1 cellular context compared by ENCODE assay signal in the genomic region with DNA sequence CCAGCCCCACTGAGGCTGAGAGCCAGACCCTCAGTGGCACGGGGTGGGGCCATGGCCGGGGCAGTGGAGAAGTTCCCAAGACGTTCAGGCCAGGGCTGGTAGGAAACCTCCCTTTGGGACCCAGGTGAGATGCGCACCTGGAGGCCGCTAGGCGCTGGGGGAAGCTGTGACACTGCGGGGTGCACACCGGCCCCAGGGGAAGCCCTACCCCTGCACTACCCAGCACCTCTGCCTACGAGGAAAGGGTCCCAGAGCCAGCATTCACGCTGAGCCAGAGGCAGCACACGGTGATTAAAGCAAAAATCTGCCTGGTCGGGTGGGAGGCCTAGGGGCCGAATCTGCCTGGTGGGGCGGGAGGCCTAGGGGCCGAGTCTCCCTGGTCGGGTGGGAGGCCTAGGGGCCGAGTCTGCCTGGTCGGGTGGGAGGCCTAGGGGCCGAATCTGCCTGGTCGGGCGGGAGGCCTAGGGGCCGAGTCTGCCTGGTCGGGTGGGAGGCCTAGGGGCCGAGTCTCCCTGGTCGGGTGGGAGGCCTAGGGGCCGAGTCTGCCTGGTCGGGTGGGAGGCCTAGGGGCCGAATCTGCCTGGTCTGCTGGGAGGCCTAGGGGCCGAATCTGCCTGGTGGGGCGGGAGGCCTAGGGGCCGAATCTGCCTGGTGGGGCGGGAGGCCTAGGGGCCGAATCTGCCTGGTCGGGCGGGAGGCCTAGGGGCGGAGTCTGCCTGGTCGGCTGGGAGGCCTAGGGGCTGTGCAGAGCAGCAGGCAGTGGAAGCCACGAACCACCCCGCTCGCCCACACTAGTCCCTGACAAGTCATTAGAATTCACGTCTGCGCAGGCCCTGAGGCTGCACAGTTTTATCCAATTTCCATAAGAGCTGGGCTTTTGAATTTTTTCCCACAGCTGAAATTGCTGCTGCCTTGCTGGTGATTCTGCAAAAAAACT.
TF ChIP-seq lines count a peak whose summit lies in the region.

No MANE protein-coding gene starts in this region.

TF ChIP-seq in HepG2, 621 proteins besides CTCF, POLR2A, EP300 and RAD21:
- peak; percentile 44 for TF ChIP-seq ZFY (CRISPR knock-in tag; IDR thresholded peaks at IDR 0.05)
- TF ChIP-seq ZNF235 (CRISPR knock-in tag; IDR thresholded peaks at IDR 0.05; ENCODE audit: borderline replicate concordance), result 0 out of 2 replicates have a peak, but pooled peaks have one; percentile 5
TF ChIP-seq in HepG2: peak in this region for 2; not testable (repeated sequence) for 619.
